In the genomic region with DNA sequence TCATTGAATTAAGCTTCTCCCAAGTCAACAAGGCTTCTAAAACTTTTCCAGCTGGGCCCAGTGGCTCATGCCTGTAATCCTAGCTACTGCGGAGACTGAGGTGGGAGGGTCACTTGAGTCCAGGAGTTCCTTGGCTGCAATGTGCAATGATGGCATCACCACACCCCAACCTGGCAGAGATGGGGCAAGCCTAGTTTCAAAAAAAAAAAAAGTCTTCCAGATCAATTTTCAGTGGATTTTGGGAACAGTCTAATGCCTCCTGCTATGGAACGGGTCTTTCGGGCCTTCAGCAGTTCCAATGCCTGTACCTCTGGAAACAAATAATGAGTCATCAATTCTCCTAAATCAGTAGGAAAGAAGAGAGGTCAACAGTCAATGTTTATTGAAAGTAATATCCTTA, we compare ENCODE assay signal across 22 cellular contexts. TPM values are rescaled to one million over a fixed set of nuclear protein-coding genes. Genes with fewer than 3 reads are reported as not detected.
A peak's percentile ranks its signal among the peaks of the same experiment; 100 is the strongest.
DNase-seq lines count a peak whose midpoint lies in the region; ATAC-seq and TF ChIP-seq lines count a peak whose summit lies in the region.
"Had no signal": no experiment of that assay in that cellular context is flagged by ENCODE, and none has a peak within 500 bp of the region (broad histone marks: within the 10 kb centered on the region; RNA-seq: fewer than 3 reads in every experiment).

No MANE protein-coding gene starts in this region.

- intact Hi-C loops in sciatic nerve (cut with DNase I): no loop called here

- peak; percentile 89 for ATAC-seq in left lobe of liver
- no peak for ATAC-seq in sciatic nerve
- ATAC-seq in GM18867 (IDR thresholded peaks at IDR 0.05; ENCODE audit: unreplicated experiment): no peak
- ATAC-seq: GM12878, GM23338, HCT116 had no signal

- peaks cover 5% of the 10 kb centered on the region for H3K9me3 Mint-ChIP-seq in neural progenitor cell
- H3K9me3 Mint-ChIP-seq: GM23338, HFFc6 had no signal

- no peak overlapping the region for H3K4me3 ChIP-seq in neural progenitor cell
- H3K4me3 ChIP-seq: BLaER1 treated with 17β-estradiol and CSF1 and Interleukin-3, amounts not matched to agents 10 nM and 100 nM; GM12878; GM23338 had no signal

- no peak overlapping the region for H3K27ac ChIP-seq in neural progenitor cell
- H3K27ac ChIP-seq: BLaER1 treated with 17β-estradiol and CSF1 and Interleukin-3, amounts not matched to agents 10 nM and 100 nM had no signal

- H3K4me2 ChIP-seq in neural progenitor cell: no peak overlapping the region
- H3K4me2 ChIP-seq: BLaER1 treated with 17β-estradiol and CSF1 and Interleukin-3, amounts not matched to agents 10 nM and 100 nM; GM23338 had no signal

- DNase-seq in NCI-H82 (lab: John Stamatoyannopoulos, UW) (peak; percentile 23), NCI-H82 treated with DMSO at 0.1 percent for 48 hours (lab: John Stamatoyannopoulos, UW; ENCODE audit: unreplicated experiment) (no peak), left lobe of liver (ENCODE audit: low spot score) (peak; percentile 69), neural progenitor cell (ENCODE audit: low spot score) (no peak), sciatic nerve (ENCODE audit: low spot score) (no peak), DMS114 treated with DMSO at 0.1 percent for 48 hours (lab: John Stamatoyannopoulos, UW; ENCODE audit: unreplicated experiment) (no peak)
- DNase-seq: 8988T; CD4-positive, CD25-positive, alpha-beta regulatory T cell; CD8-positive, alpha-beta memory T cell; COR-L47; DMS153; DND-41; EL; HFFc6; KG1 had no signal

- H3K27ac Mint-ChIP-seq in neural progenitor cell: peak overlapping the region; percentile 53
- H3K27ac Mint-ChIP-seq: B cell; CD8-positive, alpha-beta memory T cell; GM23338; HFFc6; IgD-negative memory B cell had no signal

- H3K36me3 ChIP-seq in neural progenitor cell: no peaks in the 10 kb centered on the region
- H3K36me3 ChIP-seq: BLaER1 treated with 17β-estradiol and CSF1 and Interleukin-3, amounts not matched to agents 10 nM and 100 nM had no signal

- no peak overlapping the region for H2AFZ ChIP-seq in neural progenitor cell (replicated peaks)
- H2AFZ ChIP-seq: GM23338 had no signal

- no peaks in the 10 kb centered on the region for H3F3A ChIP-seq in neural progenitor cell (ENCODE audit: low read depth)

- peaks cover 2% of the 10 kb centered on the region for H3K36me3 Mint-ChIP-seq in neural progenitor cell
- H3K36me3 Mint-ChIP-seq: CD4-positive, CD25-positive, alpha-beta regulatory T cell; IgD-negative memory B cell had no signal

- no peak overlapping the region for H3K4me3 Mint-ChIP-seq in neural progenitor cell
- H3K4me3 Mint-ChIP-seq: B cell; CD4-positive, CD25-positive, alpha-beta regulatory T cell; CD8-positive, alpha-beta memory T cell; GM23338; HFFc6; IgD-negative memory B cell had no signal

- peaks cover 4% of the 10 kb centered on the region for H3K27me3 Mint-ChIP-seq in neural progenitor cell (ENCODE audit: insufficient read depth, low read depth)

- no peak overlapping the region for H3K9ac ChIP-seq in neural progenitor cell
- H3K9ac ChIP-seq: BLaER1 treated with 17β-estradiol and CSF1 and Interleukin-3, amounts not matched to agents 10 nM and 100 nM had no signal

- peaks cover under 1% of the 10 kb centered on the region for H3K4me1 Mint-ChIP-seq in neural progenitor cell
- H3K4me1 Mint-ChIP-seq: B cell; CD4-positive, CD25-positive, alpha-beta regulatory T cell; CD8-positive, alpha-beta memory T cell; IgD-negative memory B cell had no signal

- no peaks in the 10 kb centered on the region for H3K9me3 ChIP-seq in neural progenitor cell (ENCODE audit: low read depth)

- no peaks in the 10 kb centered on the region for H3K27me3 ChIP-seq in neural progenitor cell
- H3K27me3 ChIP-seq: BLaER1 treated with 17β-estradiol and CSF1 and Interleukin-3, amounts not matched to agents 10 nM and 100 nM had no signal

- H3K4me1 ChIP-seq in neural progenitor cell: no peaks in the 10 kb centered on the region
- H3K4me1 ChIP-seq: BLaER1 treated with 17β-estradiol and CSF1 and Interleukin-3, amounts not matched to agents 10 nM and 100 nM had no signal

- H3K79me2 ChIP-seq in neural progenitor cell (ENCODE audit: low read depth): no peaks in the 10 kb centered on the region

- H4K20me1 ChIP-seq in neural progenitor cell (ENCODE audit: low read depth): no peaks in the 10 kb centered on the region
- H4K20me1 ChIP-seq: BLaER1 treated with 17β-estradiol and CSF1 and Interleukin-3, amounts not matched to agents 10 nM and 100 nM had no signal

- TF ChIP-seq CTCF in neural progenitor cell (IDR thresholded peaks at IDR 0.05): no peak

RNA-seq across cellular contexts. Expression of a gene that starts 38.0 kb away (rescaled TPM):
- total RNA-seq in left lobe of liver (12.7 TPM), neural progenitor cell (ENCODE audit: low replicate concordance) (3.9 and 8.3 TPM in 2 replicates), sciatic nerve (4.9 TPM)

Comparison
In these comparisons a context has a peak if more than half of its experiments do, and no peak if none do; other contexts are left out.
1. DNase-seq: peak in NCI-H82 (single experiment) and left lobe of liver (single experiment); none in NCI-H82 treated with DMSO at 0.1 percent for 48 hours (single experiment), neural progenitor cell (single experiment), sciatic nerve (single experiment) and DMS114 treated with DMSO at 0.1 percent for 48 hours (single experiment).